Comparison of ENCODE assay signal across 20 cellular contexts in genomic region chr4:34732579-34732978, GRCh38.
DNase-seq lines count a peak whose midpoint lies in the region; ATAC-seq, FAIRE-seq and TF ChIP-seq lines count a peak whose summit lies in the region.
"Had no signal": no experiment of that assay in that cellular context is flagged by ENCODE, and none has a peak within 500 bp of the region (broad histone marks: within the 10 kb centered on the region; RNA-seq: fewer than 3 reads in every experiment).

No MANE protein-coding gene starts in this region.

- H3K4me3 ChIP-seq in HCT116 (replicated peaks in 1 of 2; ENCODE audit: low read depth in 1 of 2, low read length in 2 of 2) (no peak overlapping the region), astrocyte (ENCODE audit: insufficient read depth, low read depth, low read length) (no peak overlapping the region), neuronal stem cell (ENCODE audit: low read length in 2 of 2) (no peak overlapping the region)
- H3K4me3 ChIP-seq: SK-N-MC had no signal

- no peak overlapping the region for H4K91ac ChIP-seq in neuronal stem cell (ENCODE audit: low read depth, low read length, poor library complexity)

- H2AK5ac ChIP-seq in neuronal stem cell (ENCODE audit: low read depth, low read length): no peak overlapping the region

- H3K27ac ChIP-seq in 22Rv1 (peak overlapping the region; percentile 74), HCT116 (ENCODE audit: low read depth, low read length) (no peak overlapping the region), astrocyte (ENCODE audit: low read depth, low read length) (no peak overlapping the region), neuronal stem cell (replicated peaks; ENCODE audit: low read length) (no peak overlapping the region)
- H3K27ac ChIP-seq: C4-2B, SK-N-MC had no signal

- no peak for TF ChIP-seq POLR2A in HCT116 (IDR thresholded peaks at IDR 0.05; ENCODE audit: borderline replicate concordance, extremely low read depth, insufficient read depth, insufficient read length)

- TF ChIP-seq CTCF in 22Rv1 (IDR thresholded peaks at IDR 0.05) (no peak), HCT116 (IDR thresholded peaks at IDR 0.05 in 2 of 3, conservative IDR thresholded peaks at IDR 0.05 in 1 of 3; ENCODE audit: borderline replicate concordance in 1 of 3, insufficient read depth in 1 of 3, low read depth in 2 of 3, low read length in 2 of 3) (no peak), astrocyte (IDR thresholded peaks at IDR 0.05; ENCODE audit: insufficient read depth, low read depth, low read length) (no peak)

- no peaks in the 10 kb centered on the region for H4K20me1 ChIP-seq in HCT116 (ENCODE audit: insufficient read depth)
- H4K20me1 ChIP-seq in astrocyte (ENCODE audit: insufficient read depth, low read length): no peaks in the 10 kb centered on the region

- RAD21 ChIA-PET in HCT116 (lab: Charles Lee; ENCODE audit: low non-redundant PET in 1 of 2, low total read pairs in 2 of 2, uncharacterized antibody in 2 of 2, unreplicated experiment in 2 of 2): no interaction called here

- WGBS in neuronal stem cell (ENCODE audit: extremely low coverage in 2 of 2, insufficient read length in 2 of 2, insufficient replicate concordance in 1 of 2), 2 donors: no CpG with 5 or more reads among the region's 2 CpGs

- H3K9me3 ChIP-seq in HCT116 (ENCODE audit: control insufficient read depth in 1 of 2, insufficient read depth in 1 of 2, low read depth in 1 of 2, low read length in 2 of 2) (no peaks in the 10 kb centered on the region), astrocyte (ENCODE audit: insufficient read depth, low read depth, low read length) (no peaks in the 10 kb centered on the region), neuronal stem cell (replicated peaks in 1 of 2; ENCODE audit: control insufficient read depth in 2 of 2, insufficient read depth in 1 of 2, low read depth in 1 of 2, low read length in 2 of 2) (no peaks in the 10 kb centered on the region)

- H3K4me1 Mint-ChIP-seq in astrocyte (ENCODE audit: low read depth, unreplicated experiment): peaks cover 16% of the 10 kb centered on the region

- no peak overlapping the region for H2BK5ac ChIP-seq in neuronal stem cell (ENCODE audit: low read length)

- H4K8ac ChIP-seq in neuronal stem cell (ENCODE audit: low read depth, low read length): no peak overlapping the region

- no peak overlapping the region for H3K18ac ChIP-seq in neuronal stem cell (ENCODE audit: low read length)

- no peak overlapping the region for H3K4ac ChIP-seq in neuronal stem cell (ENCODE audit: low read length)

- H3K9me3 Mint-ChIP-seq in astrocyte (ENCODE audit: unreplicated experiment): no peaks in the 10 kb centered on the region

- H3K79me1 ChIP-seq in neuronal stem cell (ENCODE audit: low read depth, low read length): no peaks in the 10 kb centered on the region

- H2BK12ac ChIP-seq in neuronal stem cell (ENCODE audit: low read length): no peak overlapping the region

- H3K36me3 ChIP-seq in HCT116 (ENCODE audit: control insufficient read depth in 1 of 2, insufficient read depth in 2 of 2, low read length in 2 of 2) (no peaks in the 10 kb centered on the region), astrocyte (ENCODE audit: insufficient read depth, low read length) (no peaks in the 10 kb centered on the region), neuronal stem cell (replicated peaks in 1 of 2; ENCODE audit: control insufficient read depth in 2 of 2, insufficient read depth in 2 of 2, low read length in 2 of 2) (no peaks in the 10 kb centered on the region)

- intact Hi-C loops in HCT116 (cut with micrococcal nuclease): no loop called here
- intact Hi-C loops in Right ventricle myocardium inferior (cut with DNase I): no loop called here
- intact Hi-C loops in sciatic nerve (cut with DNase I): no loop called here

- no peak overlapping the region for H2BK15ac ChIP-seq in neuronal stem cell (ENCODE audit: low read length)

- no peaks in the 10 kb centered on the region for H3K36me3 Mint-ChIP-seq in astrocyte (ENCODE audit: low read depth, unreplicated experiment)
- H3K36me3 Mint-ChIP-seq: IgD-negative memory B cell had no signal

- no peak overlapping the region for H3K14ac ChIP-seq in neuronal stem cell (ENCODE audit: low read length)

- no peaks in the 10 kb centered on the region for H3K79me2 ChIP-seq in HCT116 (ENCODE audit: insufficient read depth, low read length)
- no peaks in the 10 kb centered on the region for H3K79me2 ChIP-seq in astrocyte (ENCODE audit: insufficient read depth, low read length)

- no peaks in the 10 kb centered on the region for H3K9me2 ChIP-seq in HCT116 (ENCODE audit: insufficient read depth)

- no peaks in the 10 kb centered on the region for H3K27me3 ChIP-seq in HCT116 (ENCODE audit: insufficient read depth, low read length)
- no peaks in the 10 kb centered on the region for H3K27me3 ChIP-seq in astrocyte (ENCODE audit: insufficient read depth, low read length)
- no peaks in the 10 kb centered on the region for H3K27me3 ChIP-seq in neuronal stem cell (ENCODE audit: control insufficient read depth in 3 of 3, insufficient read depth in 3 of 3, low read depth in 1 of 3, low read length in 3 of 3)

- FAIRE-seq in astrocyte (lab: Jason Lieb, UNC): no peak
- FAIRE-seq: D721Med, RCC 7860 had no signal

- ATAC-seq in HCT116 (no peak), Right ventricle myocardium inferior (no peak), sciatic nerve (no peak)

- H3K27ac Mint-ChIP-seq in astrocyte (ENCODE audit: unreplicated experiment): peak overlapping the region; percentile 66
- H3K27ac Mint-ChIP-seq: IgD-negative memory B cell had no signal

- H3K4me1 ChIP-seq in HCT116 (ENCODE audit: control insufficient read depth in 1 of 2, insufficient read depth in 2 of 2, low read length in 2 of 2) (no peaks in the 10 kb centered on the region), astrocyte (ENCODE audit: insufficient read depth, low read length) (no peaks in the 10 kb centered on the region), neuronal stem cell (ENCODE audit: control insufficient read depth in 2 of 2, insufficient read depth in 1 of 2, low read depth in 1 of 2, low read length in 2 of 2) (no peaks in the 10 kb centered on the region)

- POLR2A ChIA-PET in HCT116 (lab: Charles Lee): no interaction called here

- H3K9ac ChIP-seq in HCT116 (ENCODE audit: low read length) (no peak overlapping the region), astrocyte (ENCODE audit: low read length) (no peak overlapping the region), neuronal stem cell (ENCODE audit: low read depth, low read length, poor library complexity) (no peak overlapping the region)

- no TSS peak for BruUV-seq in HCT116 (replicated peaks; lab: Mats Ljungman, UMichigan)

- H3K23ac ChIP-seq in neuronal stem cell (ENCODE audit: low read depth, low read length, poor library complexity): no peak overlapping the region

- no peaks in the 10 kb centered on the region for H3K27me3 Mint-ChIP-seq in astrocyte (ENCODE audit: low read depth, unreplicated experiment)
- H3K27me3 Mint-ChIP-seq: IgD-negative memory B cell had no signal

- CTCF ChIA-PET in HCT116 (lab: Charles Lee): no interaction called here

- peak overlapping the region; percentile 48 for H2AFZ ChIP-seq in HCT116 (ENCODE audit: low read depth, low read length, poor library complexity, severe bottlenecking)
- no peak overlapping the region for H2AFZ ChIP-seq in astrocyte (ENCODE audit: low read depth, low read length)
- H2AFZ ChIP-seq in neuronal stem cell (ENCODE audit: low read length): peak overlapping the region; percentile 53

- H3K4me2 ChIP-seq in HCT116 (ENCODE audit: low read length): no peak overlapping the region
- no peak overlapping the region for H3K4me2 ChIP-seq in astrocyte (ENCODE audit: low read length)
- no peak overlapping the region for H3K4me2 ChIP-seq in neuronal stem cell (ENCODE audit: insufficient read depth, low read length, poor library complexity, severe bottlenecking)

- no peak overlapping the region for H2BK120ac ChIP-seq in neuronal stem cell (ENCODE audit: low read depth, low read length)

- DNase-seq in HCT116 (ENCODE audit: low read depth, low spot score): no peak
- no peak for DNase-seq in astrocyte (ENCODE audit: low read depth)
- DNase-seq in neuronal stem cell (ENCODE audit: low spot score): no peak
- DNase-seq in SW 1271 (lab: John Stamatoyannopoulos, UW): no peak
- DNase-seq in Right ventricle myocardium inferior (ENCODE audit: missing footprints): no peak
- no peak for DNase-seq in sciatic nerve (ENCODE audit: low spot score)
- no peak for DNase-seq in amniotic stem cell (lab: John Stamatoyannopoulos, UW)
- DNase-seq: EL, NCI-H1694, NCI-H2081, NCI-H2171, NCI-H345, NCI-H524 treated with DMSO at 0.1 percent for 48 hours, NCI-H82 had no signal

- no peak overlapping the region for H3K4me3 Mint-ChIP-seq in astrocyte (ENCODE audit: unreplicated experiment)
- H3K4me3 Mint-ChIP-seq: IgD-negative memory B cell had no signal

- TF ChIP-seq RAD21 in HCT116 (IDR thresholded peaks at IDR 0.05; ENCODE audit: low read depth): no peak

TF ChIP-seq in HCT116, 20 proteins besides CTCF, POLR2A, EP300 and RAD21:
- no peak for TF ChIP-seq ELF1 (IDR thresholded peaks at IDR 0.05; ENCODE audit: borderline replicate concordance, low read depth)
- TF ChIP-seq ZBTB33 (IDR thresholded peaks at IDR 0.05; ENCODE audit: extremely low read depth, insufficient replicate concordance, low read length): no peak
- no peak for TF ChIP-seq EGR1 (IDR thresholded peaks at IDR 0.05; ENCODE audit: low read depth)
- no peak for TF ChIP-seq ZNF274 (IDR thresholded peaks at IDR 0.05; ENCODE audit: low read depth, low read length)
- no peak for TF ChIP-seq EZH2phosphoT487 (IDR thresholded peaks at IDR 0.05; ENCODE audit: borderline replicate concordance)
- TF ChIP-seq FOSL1 (IDR thresholded peaks at IDR 0.05; ENCODE audit: low read depth): no peak
- no peak for TF ChIP-seq SIN3A (IDR thresholded peaks at IDR 0.05; ENCODE audit: low read depth)
